ENCODE assay signal across 1 cellular context in genomic region chr12:6822461-6823135, GRCh38.
TF ChIP-seq lines count a peak whose summit lies in the region.

No MANE protein-coding gene starts in this region.

TF ChIP-seq in A549, 52 proteins besides CTCF, POLR2A, EP300 and RAD21 (continued from another document):
- TF ChIP-seq CHD4 (IDR thresholded peaks at IDR 0.05; ENCODE audit: borderline replicate concordance) (no peak), TP53 (CRISPR knock-in tag; IDR thresholded peaks at IDR 0.05) (no peak), ELK1 (IDR thresholded peaks at IDR 0.05; ENCODE audit: low read depth, low read length) (no peak), MAX (IDR thresholded peaks at IDR 0.05) (no peak), RFX5 (IDR thresholded peaks at IDR 0.05) (no peak), ZC3H11A (IDR thresholded peaks at IDR 0.05) (no peak), TFCP2L1 (CRISPR knock-in tag; IDR thresholded peaks at IDR 0.05) (no peak)
